In the genomic region with DNA sequence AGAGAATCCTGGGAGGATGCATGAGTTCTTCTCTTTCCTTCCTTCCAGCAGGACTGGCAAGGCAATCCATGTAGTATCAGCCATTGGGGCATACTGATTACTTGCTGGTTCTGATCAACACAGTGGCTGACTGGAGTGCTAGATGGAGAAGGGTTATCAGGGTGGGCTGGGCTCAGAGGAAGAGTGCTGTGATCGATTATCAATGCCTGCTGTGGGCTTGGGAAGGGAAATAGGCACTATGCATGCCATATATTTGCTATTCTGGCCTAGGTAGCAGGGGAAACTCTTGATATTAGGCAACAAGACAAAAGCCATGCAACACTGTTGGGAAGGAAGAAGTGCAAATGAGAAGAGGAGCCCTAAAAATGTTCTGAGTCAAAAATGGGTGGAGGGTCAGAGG, we compare ENCODE assay signal across 32 cellular contexts. TPM values are rescaled to one million over a fixed set of nuclear protein-coding genes. Genes with fewer than 3 reads are reported as not detected.
"Had no signal": no experiment of that assay in that cellular context is flagged by ENCODE, and none has a peak within 500 bp of the region (broad histone marks: within the 10 kb centered on the region; RNA-seq: fewer than 3 reads in every experiment).

No MANE protein-coding gene starts in this region.

- H3K4me3 ChIP-seq: coronary artery, dorsolateral prefrontal cortex, esophagus squamous epithelium, gastrocnemius medialis, heart right ventricle, left lung, lower lobe of right lung, mucosa of descending colon had no signal

- H3K27ac ChIP-seq: coronary artery, dorsolateral prefrontal cortex, epithelial cell of prostate, esophagus squamous epithelium, gastrocnemius medialis, heart right ventricle, left lung, lower lobe of right lung had no signal

- ATAC-seq: esophagus mucosa, gastrocnemius medialis, heart right ventricle, left cardiac atrium, left lung, left ventricle myocardium superior, lower lobe of right lung, mucosa of descending colon had no signal

- H3K4me3 Mint-ChIP-seq: mesothelial cell of epicardium had no signal

- H3K27me3 Mint-ChIP-seq: naive B cell had no signal

- H3K4me1 Mint-ChIP-seq: mesothelial cell of epicardium had no signal

- H3K27me3 ChIP-seq: dorsolateral prefrontal cortex, esophagus squamous epithelium, gastrocnemius medialis, heart right ventricle, left lung had no signal

- H3K9me3 Mint-ChIP-seq: mesothelial cell of epicardium had no signal

- H3K27ac Mint-ChIP-seq: mesothelial cell of epicardium had no signal

- DNase-seq: dermis blood vessel endothelial cell; effector CD4-positive, alpha-beta T cell; effector memory CD4-positive, alpha-beta T cell; erythroblast; esophagus squamous epithelium; foreskin fibroblast; foreskin melanocyte; gastrocnemius medialis; glutamatergic neuron; head of caudate nucleus; heart right ventricle; hippocampal formation; left cardiac atrium; left lung; left ventricle myocardium superior; lower lobe of right lung; mesenchymal stem cell; mucosa of descending colon; naive B cell had no signal

- H3K36me3 ChIP-seq: esophagus squamous epithelium, gastrocnemius medialis, heart right ventricle, left lung, lower lobe of right lung had no signal

- FAIRE-seq: colon, endometrium, islet of Langerhans, keratinocyte had no signal

- H3K4me1 ChIP-seq: esophagus squamous epithelium, gastrocnemius medialis, heart right ventricle, left lung, lower lobe of right lung had no signal

- H3K9me3 ChIP-seq: esophagus squamous epithelium, gastrocnemius medialis, heart right ventricle, left lung, lower lobe of right lung, mucosa of descending colon had no signal

RNA-seq across cellular contexts. Expression of a gene that starts 45.8 kb away (rescaled TPM):
- total RNA-seq: dermis blood vessel endothelial cell, gastrocnemius medialis, glomerular endothelial cell, lung microvascular endothelial cell, mesenteric fat pad, myocyte had no signal
